9 cellular contexts compared by ENCODE assay signal in the genomic region with DNA sequence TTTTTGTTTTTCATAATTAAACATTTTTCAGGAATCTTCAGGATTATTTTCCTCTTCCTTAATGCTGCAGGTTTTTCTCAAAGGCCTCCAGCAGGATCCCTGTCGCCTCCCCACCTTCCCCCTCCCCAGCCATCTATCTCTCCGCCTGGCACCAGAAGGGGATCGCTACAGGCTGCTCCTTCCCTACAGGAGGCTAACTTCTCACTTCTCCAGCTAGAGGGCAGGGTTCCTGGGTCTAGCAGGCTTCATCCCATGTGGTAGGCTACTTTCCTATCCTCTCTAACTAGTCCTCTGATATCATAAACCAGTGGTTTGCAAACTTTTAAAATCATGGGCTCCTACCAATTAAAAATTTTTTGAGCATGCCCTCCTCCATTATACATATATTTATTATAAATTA.
DNase-seq lines count a peak whose midpoint lies in the region; ATAC-seq and TF ChIP-seq lines count a peak whose summit lies in the region.
"Had no signal": no experiment of that assay in that cellular context is flagged by ENCODE, and none has a peak within 500 bp of the region (broad histone marks: within the 10 kb centered on the region; RNA-seq: fewer than 3 reads in every experiment).

No MANE protein-coding gene starts in this region.

- TF ChIP-seq EP300 in sigmoid colon (IDR thresholded peaks at IDR 0.05): no peak

- WGBS in sigmoid colon, 2 donors: 22 to 52% methylated on average over 3 of the region's 3 CpGs

- H3K4me1 ChIP-seq in cardiac muscle cell (ENCODE audit: low read depth): no peaks in the 10 kb centered on the region
- H3K4me1 ChIP-seq in sigmoid colon: peaks cover 0 to 20% (median 16%) of the 10 kb centered on the region in 4 donors

- TF ChIP-seq CTCF in cardiac muscle cell (IDR thresholded peaks at IDR 0.05; ENCODE audit: low read depth, low read length): peak; percentile 53
- no peak for TF ChIP-seq CTCF in sigmoid colon (IDR thresholded peaks at IDR 0.05)

- H3K36me3 ChIP-seq in cardiac muscle cell (no peaks in the 10 kb centered on the region), sigmoid colon (no peaks in the 10 kb centered on the region)
- H3K36me3 ChIP-seq: neutrophil had no signal

- ATAC-seq in left ventricle myocardium superior (no peak), GM18502 (IDR thresholded peaks at IDR 0.05; ENCODE audit: poor library complexity, unreplicated experiment) (no peak)

- no peaks in the 10 kb centered on the region for H3K9me3 ChIP-seq in cardiac muscle cell (ENCODE audit: low read depth)
- H3K9me3 ChIP-seq in sigmoid colon: no peaks in the 10 kb centered on the region
- H3K9me3 ChIP-seq: neutrophil had no signal

- peaks cover 40% of the 10 kb centered on the region for H3K27me3 ChIP-seq in cardiac muscle cell
- no peaks in the 10 kb centered on the region for H3K27me3 ChIP-seq in sigmoid colon

- intact Hi-C loops in left ventricle myocardium superior (cut with micrococcal nuclease) (loop anchor here (10.0 kb wide), 1 partner anchor 99 kb away; no protein-coding TSS in a partner anchor), sigmoid colon (cut with DNase I) (no loop called here)

- no peak for TF ChIP-seq POLR2A in sigmoid colon (IDR thresholded peaks at IDR 0.05)

- H3K27ac ChIP-seq in cardiac muscle cell: no peak overlapping the region
- no peak overlapping the region for H3K27ac ChIP-seq in sigmoid colon
- H3K27ac ChIP-seq: neutrophil had no signal

- DNase-seq in cardiac muscle cell (ENCODE audit: low read depth in 1 of 2, low spot score in 1 of 2) (peak; percentile 43 to 49), left ventricle myocardium superior (no peak), NCI-H526 treated with DMSO at 0.1 percent for 48 hours (lab: John Stamatoyannopoulos, UW) (peak; percentile 49), dermis blood vessel endothelial cell (peak; percentile 60), sigmoid colon (peak; percentile 46), NCI-H2029 (lab: John Stamatoyannopoulos, UW) (no peak), cortex of kidney (lab: John Stamatoyannopoulos, UW) (no peak)

- no peak overlapping the region for H3K4me3 ChIP-seq in cardiac muscle cell
- H3K4me3 ChIP-seq in sigmoid colon: no peak overlapping the region

Comparison
In these comparisons a context has a peak if more than half of its experiments do, and no peak if none do; other contexts are left out.
1. DNase-seq: peak in cardiac muscle cell (2 of 2), NCI-H526 treated with DMSO at 0.1 percent for 48 hours (single experiment), dermis blood vessel endothelial cell (single experiment) and sigmoid colon (single experiment); none in left ventricle myocardium superior (single experiment), NCI-H2029 (single experiment) and cortex of kidney (single experiment).